In genomic region chr10:60208676-60209269, GRCh38 we compare ENCODE assay signal across 8 cellular contexts.
DNase-seq lines count a peak whose midpoint lies in the region; ATAC-seq, FAIRE-seq and TF ChIP-seq lines count a peak whose summit lies in the region.

No MANE protein-coding gene starts in this region.

- peaks cover 4% of the 10 kb centered on the region; the same call in 1 of the 2 replicates for H3K79me2 ChIP-seq in KMS-11 (ENCODE audit: insufficient read depth, low read depth)

- DNase-seq in left ventricle myocardium superior (no peak), thyroid gland (no peak), NCI-H2029 treated with DMSO at 0.1 percent for 48 hours (lab: John Stamatoyannopoulos, UW) (no peak), posterior vena cava (ENCODE audit: low spot score) (no peak)

- intact Hi-C loops in left ventricle myocardium superior (cut with micrococcal nuclease) (loop anchor here (5.0 to 10.0 kb wide), 3 partner anchors 91 to 226 kb away; no protein-coding TSS in a partner anchor), thyroid gland (cut with DNase I) (loop anchor here (10.0 kb wide), 1 partner anchor 226 kb away; no protein-coding TSS in a partner anchor), posterior vena cava (cut with DNase I) (loop anchor here in 1 of 2 donors (5.0 to 10.0 kb wide), 2 partner anchors 106 to 584 kb away; no protein-coding TSS in a partner anchor)

- H2AFZ ChIP-seq in KMS-11 (ENCODE audit: low read depth) = no peak overlapping the region

- H3K27ac ChIP-seq in KMS-11 = no peak overlapping the region
- no peak overlapping the region for H3K27ac ChIP-seq in VCaP
- no peak overlapping the region for H3K27ac ChIP-seq in thyroid gland

- no peaks in the 10 kb centered on the region for H3K9me3 ChIP-seq in thyroid gland

- no peak overlapping the region for H3K4me3 ChIP-seq in KMS-11 (IDR thresholded peaks at IDR 0.05; ENCODE audit: insufficient read depth, low read depth, low read length)
- H3K4me3 ChIP-seq in thyroid gland (replicated peaks in 1 of 3) = no peak overlapping the region

- ATAC-seq in left ventricle myocardium superior = peak; percentile 32
- no peak for ATAC-seq in GM21717 (IDR thresholded peaks at IDR 0.05; ENCODE audit: unreplicated experiment)

- no peaks in the 10 kb centered on the region for H3K27me3 ChIP-seq in KMS-11 (ENCODE audit: insufficient read depth, low read depth)
- no peaks in the 10 kb centered on the region for H3K27me3 ChIP-seq in thyroid gland

- H4K20me1 ChIP-seq in KMS-11 (ENCODE audit: insufficient read depth) = 0 out of 2 replicates have a peak, but pooled peaks cover 3% of the 10 kb centered on the region

- H3K4me1 ChIP-seq in KMS-11 (ENCODE audit: low read depth, poor library complexity, severe bottlenecking) (no peaks in the 10 kb centered on the region), thyroid gland (no peaks in the 10 kb centered on the region)

- no peak overlapping the region for H3K4me2 ChIP-seq in KMS-11

- FAIRE-seq in G401.6 (lab: Jason Lieb, UNC) = peak; percentile 83

- peaks cover 17% of the 10 kb centered on the region; the same call in 1 of the 2 replicates for H3K36me3 ChIP-seq in KMS-11 (ENCODE audit: insufficient read depth)
- H3K36me3 ChIP-seq in thyroid gland = no peaks in the 10 kb centered on the region

- WGBS in thyroid gland, 2 donors = 40 to 48% methylated on average over 4 of the region's 4 CpGs

- H3K9ac ChIP-seq in KMS-11 = no peak overlapping the region

- TF ChIP-seq CTCF in KMS-11 (conservative IDR thresholded peaks at IDR 0.05; ENCODE audit: low read depth, low read length) (peak; percentile 50), VCaP (conservative IDR thresholded peaks at IDR 0.05) (peak; percentile 81), thyroid gland (IDR thresholded peaks at IDR 0.05) (peak; percentile 15 to 84 (median 63))

- no peak for TF ChIP-seq POLR2A in thyroid gland (IDR thresholded peaks at IDR 0.05)
